16 cellular contexts compared by ENCODE assay signal in genomic region chr5:19584131-19584530, GRCh38.
"Had no signal": no experiment of that assay in that cellular context is flagged by ENCODE, and none has a peak within 500 bp of the region (broad histone marks: within the 10 kb centered on the region; RNA-seq: fewer than 3 reads in every experiment).

No MANE protein-coding gene starts in this region.

- DNase-seq: activated CD4-positive, alpha-beta memory T cell treated with anti-CD3 and anti-CD28 coated beads, Interleukin-2, amount 10 ng/mL, durations not matched to agents 7 days and 5 days; activated CD4-positive, alpha-beta T cell treated with anti-CD3 and anti-CD28 coated beads for 1 hour; activated CD4-positive, alpha-beta T cell treated with anti-CD3 and anti-CD28 coated beads, Interleukin-2, amount 10 ng/mL, durations not matched to agents 7 days and 5 days; activated CD8-positive, alpha-beta memory T cell treated with anti-CD3 and anti-CD28 coated beads, Interleukin-2, amount 50 U/mL, for 48 hours; activated gamma-delta T cell; activated naive CD4-positive, alpha-beta T cell treated with anti-CD3 and anti-CD28 coated beads, Interleukin-2, amount 10 ng/mL, durations not matched to agents 7 days and 5 days; activated naive CD8-positive, alpha-beta T cell treated with anti-CD3 and anti-CD28 coated beads, Interleukin-2, amount 10 ng/mL, durations not matched to agents 7 days and 5 days; activated T-cell treated with anti-CD3 and anti-CD28 coated beads, Interleukin-2, amount 50 U/mL, for 24 hours; brain microvascular endothelial cell; dorsolateral prefrontal cortex; effector memory CD4-positive, alpha-beta T cell; glutamatergic neuron; mammary epithelial cell; right lobe of liver; stimulated activated CD4-positive, alpha-beta T cell treated with anti-CD3 and anti-CD28 coated beads, Interleukin-2, amount 100 ng/mL, for 48 hours; stimulated activated naive CD4-positive, alpha-beta T cell treated with Interleukin-2 at 50 U/mL for 16 hours had no signal

- ATAC-seq: right lobe of liver had no signal
